25 cellular contexts compared by ENCODE assay signal in genomic region chr1:222399197-222399596, GRCh38.
DNase-seq lines count a peak whose midpoint lies in the region; ATAC-seq, FAIRE-seq and TF ChIP-seq lines count a peak whose summit lies in the region.
"Had no signal": no experiment of that assay in that cellular context is flagged by ENCODE, and none has a peak within 500 bp of the region (broad histone marks: within the 10 kb centered on the region; RNA-seq: fewer than 3 reads in every experiment).

No MANE protein-coding gene starts in this region.

- no peak overlapping the region for H3K27ac Mint-ChIP-seq in T-helper 17 cell
- H3K27ac Mint-ChIP-seq: CD14-positive monocyte had no signal

- H3K36me3 ChIP-seq in HepG2 (replicated peaks in 1 of 2; ENCODE audit: control insufficient read depth in 1 of 2, insufficient read depth in 2 of 2, low read length in 2 of 2) (no peaks in the 10 kb centered on the region), right lobe of liver (no peaks in the 10 kb centered on the region), bronchial epithelial cell (ENCODE audit: control insufficient read depth, insufficient read depth, low read length) (no peaks in the 10 kb centered on the region)
- H3K36me3 ChIP-seq: BE2C, BLaER1 had no signal

- in situ Hi-C loops in HepG2 (cut with HindIII; ENCODE audit: extremely low pct_ligation_motif_present, low pct_unique_long_range_greater_than_20kb): no loop called here

- no peaks in the 10 kb centered on the region for H3K4me1 ChIP-seq in HepG2 (ENCODE audit: insufficient read depth, low read length)
- no peaks in the 10 kb centered on the region for H3K4me1 ChIP-seq in right lobe of liver
- H3K4me1 ChIP-seq: BE2C, BLaER1 had no signal

- no peaks in the 10 kb centered on the region for H4K20me1 ChIP-seq in HepG2 (ENCODE audit: insufficient read depth, low read length)
- H4K20me1 ChIP-seq: BLaER1 had no signal

- no peak for ATAC-seq in HepG2
- ATAC-seq in right lobe of liver: no peak
- no peak for ATAC-seq in GM21825 (IDR thresholded peaks at IDR 0.05; ENCODE audit: unreplicated experiment)
- no peak for ATAC-seq in T-helper 17 cell
- ATAC-seq: GM12878 had no signal

- FAIRE-seq in HepG2 (lab: Jason Lieb, UNC) (no peak), bronchial epithelial cell (lab: Jason Lieb, UNC) (peak; percentile 83)
- FAIRE-seq: A204.1, GM12878, GM12892, GM18507 had no signal

- no peaks in the 10 kb centered on the region for H3K4me1 Mint-ChIP-seq in T-helper 17 cell
- H3K4me1 Mint-ChIP-seq: CD14-positive monocyte had no signal

- H3K4me2 ChIP-seq in HepG2 (ENCODE audit: low read depth, low read length): no peak overlapping the region
- H3K4me2 ChIP-seq: BLaER1 had no signal

- no TSS peak for BruUV-seq in HepG2 (replicated peaks; lab: Mats Ljungman, UMichigan)

- no peak for TF ChIP-seq RAD21 in HepG2 (CRISPR knock-in tag; IDR thresholded peaks at IDR 0.05)

- intact Hi-C loops in HepG2 (cut with micrococcal nuclease; ENCODE audit: unreplicated experiment) (no loop called here), right lobe of liver (cut with DNase I) (no loop called here)

- H3K79me2 ChIP-seq in HepG2 (ENCODE audit: insufficient read depth, low read length): no peaks in the 10 kb centered on the region

- no peak overlapping the region for H3K27ac ChIP-seq in HepG2 (ENCODE audit: extremely low read length, insufficient read depth, low read length)
- no peak overlapping the region for H3K27ac ChIP-seq in right lobe of liver
- H3K27ac ChIP-seq: BLaER1 had no signal

- DNase-seq in HepG2 (ENCODE audit: low spot score) (no peak), right lobe of liver (no peak), bronchial epithelial cell (ENCODE audit: low read depth) (no peak), T-helper 17 cell (no peak)
- DNase-seq: 8988T; ACHN; BE2C; C1 segment of cervical spinal cord; CD4-positive, alpha-beta memory T cell; CD4-positive, CD25-positive, alpha-beta regulatory T cell; CD8-positive, alpha-beta memory T cell; COR-L47; DMS153; DMS53; DMS79; DND-41; EL; GDM1 had no signal

- TF ChIP-seq POLR2A in HepG2 (IDR thresholded peaks at IDR 0.05; ENCODE audit: insufficient read depth in 1 of 2, low read depth in 2 of 2, low read length in 2 of 2): no peak
- TF ChIP-seq POLR2A in right lobe of liver (IDR thresholded peaks at IDR 0.05): no peak

- no peak overlapping the region for H2AFZ ChIP-seq in HepG2 (ENCODE audit: low read length)

- H3K9me3 ChIP-seq in HepG2 (ENCODE audit: low read length): no peaks in the 10 kb centered on the region
- H3K9me3 ChIP-seq in right lobe of liver: no peaks in the 10 kb centered on the region
- H3K9me3 ChIP-seq in T-helper 17 cell (ENCODE audit: control insufficient read depth, low read length, poor library complexity, severe bottlenecking): no peaks in the 10 kb centered on the region
- H3K9me3 ChIP-seq: BE2C, BLaER1 had no signal

- CTCF ChIA-PET in HepG2 (lab: Yijun Ruan, JAX; ENCODE audit: low intra/inter-chr PET ratio, low total read pairs): no interaction called here

- TF ChIP-seq EP300 in HepG2 (IDR thresholded peaks at IDR 0.05; ENCODE audit: low read depth in 2 of 2, low read length in 2 of 2) (no peak), HepG2 (CRISPR knock-in tag; IDR thresholded peaks at IDR 0.05; ENCODE audit: borderline replicate concordance) (no peak)

- H3K4me3 Mint-ChIP-seq in T-helper 17 cell: no peak overlapping the region
- H3K4me3 Mint-ChIP-seq: CD14-positive monocyte; CD4-positive, alpha-beta memory T cell; CD4-positive, CD25-positive, alpha-beta regulatory T cell; CD8-positive, alpha-beta memory T cell had no signal

- POLR2A ChIA-PET in HepG2 (lab: Yijun Ruan, JAX): no interaction called here

- H3K27me3 Mint-ChIP-seq in T-helper 17 cell: peaks cover 9% of the 10 kb centered on the region

- H3K36me3 Mint-ChIP-seq in T-helper 17 cell (ENCODE audit: low read depth): no peaks in the 10 kb centered on the region
- H3K36me3 Mint-ChIP-seq: CD14-positive monocyte; CD4-positive, alpha-beta memory T cell; CD4-positive, CD25-positive, alpha-beta regulatory T cell had no signal

- no peak overlapping the region for H3K4me3 ChIP-seq in HepG2 (replicated peaks in 1 of 3; ENCODE audit: insufficient read depth in 1 of 3, low read depth in 2 of 3, low read length in 3 of 3)
- H3K4me3 ChIP-seq in right lobe of liver: no peak overlapping the region
- H3K4me3 ChIP-seq in bronchial epithelial cell (ENCODE audit: low read depth, low read length): no peak overlapping the region
- H3K4me3 ChIP-seq: BLaER1, GM12878 had no signal

- H3K9ac ChIP-seq in HepG2 (ENCODE audit: insufficient read depth, low read depth, low read length): no peak overlapping the region
- H3K9ac ChIP-seq: BLaER1 had no signal

- TF ChIP-seq CTCF in HepG2 (CRISPR knock-in tag; IDR thresholded peaks at IDR 0.05): no peak
- TF ChIP-seq CTCF in right lobe of liver (IDR thresholded peaks at IDR 0.05): no peak
- no peak for TF ChIP-seq CTCF in bronchial epithelial cell (IDR thresholded peaks at IDR 0.05; ENCODE audit: insufficient read depth, low read length, severe bottlenecking)

- H3K27me3 ChIP-seq in HepG2 (ENCODE audit: control insufficient read depth in 1 of 2, insufficient read depth in 2 of 2, low read length in 2 of 2) (no peaks in the 10 kb centered on the region), right lobe of liver (no peaks in the 10 kb centered on the region), bronchial epithelial cell (ENCODE audit: control insufficient read depth, insufficient read depth, low read length) (no peaks in the 10 kb centered on the region)
- H3K27me3 ChIP-seq: BE2C, BLaER1 had no signal

TF ChIP-seq in HepG2, 621 proteins besides CTCF, POLR2A, EP300 and RAD21:
- TF ChIP-seq ZNF296 (CRISPR knock-in tag; conservative IDR thresholded peaks at IDR 0.05) (no peak), KAT8 (CRISPR knock-in tag; IDR thresholded peaks at IDR 0.05) (no peak), ZNF354B (CRISPR knock-in tag; IDR thresholded peaks at IDR 0.05) (no peak), ZNF775 (CRISPR knock-in tag; IDR thresholded peaks at IDR 0.05; ENCODE audit: borderline replicate concordance) (no peak), HDAC1 (CRISPR knock-in tag; IDR thresholded peaks at IDR 0.05) (no peak), ATF7 (IDR thresholded peaks at IDR 0.05) (peak; percentile 87), ATF7 (CRISPR knock-in tag; IDR thresholded peaks at IDR 0.05) (no peak)
